ENCODE assay signal across 13 cellular contexts in genomic region chr6:110882824-110883554, GRCh38. TPM values are rescaled to one million over a fixed set of nuclear protein-coding genes. Genes with fewer than 3 reads are reported as not detected.
DNase-seq lines count a peak whose midpoint lies in the region; TF ChIP-seq lines count a peak whose summit lies in the region.
"Had no signal": no experiment of that assay in that cellular context is flagged by ENCODE, and none has a peak within 500 bp of the region (broad histone marks: within the 10 kb centered on the region; RNA-seq: fewer than 3 reads in every experiment).

No MANE protein-coding gene starts in this region.

- H3K4me1 Mint-ChIP-seq in CD14-positive monocyte = peaks cover 81% of the 10 kb centered on the region
- H3K4me1 Mint-ChIP-seq in activated CD4-positive, alpha-beta memory T cell treated with anti-CD3 and anti-CD28 coated beads, Interleukin-2, amount 10 ng/mL, durations not matched to agents 7 days and 5 days = peaks cover 82% of the 10 kb centered on the region

- POLR2A ChIA-PET in activated CD4-positive, alpha-beta memory T cell treated with anti-CD3 and anti-CD28 coated beads, Interleukin-2, amount 10 ng/mL, durations not matched to agents 7 days and 5 days (lab: Charles Lee) = interaction anchor here (2.4 to 2.5 kb wide), 2 partner anchors 9 to 68 kb away, joined by 21 to 26 read pairs; partner anchors contain the start of genes AMD1 and CDK19

- H3K27me3 ChIP-seq in GM06990 (replicated peaks; ENCODE audit: control insufficient read depth, insufficient read depth, low read length) = no peaks in the 10 kb centered on the region
- H3K27me3 ChIP-seq: tibial nerve had no signal

- peaks cover 0 to 8% of the 10 kb centered on the region in 2 donors for H3K36me3 Mint-ChIP-seq in CD14-positive monocyte
- peaks cover 34% of the 10 kb centered on the region for H3K36me3 Mint-ChIP-seq in activated CD4-positive, alpha-beta memory T cell treated with anti-CD3 and anti-CD28 coated beads, Interleukin-2, amount 10 ng/mL, durations not matched to agents 7 days and 5 days (ENCODE audit: low read depth)

- peak overlapping the region; percentile 35 to 81 (median 66) for H3K27ac Mint-ChIP-seq in CD14-positive monocyte
- peak overlapping the region; percentile 54 for H3K27ac Mint-ChIP-seq in activated CD4-positive, alpha-beta memory T cell treated with anti-CD3 and anti-CD28 coated beads, Interleukin-2, amount 10 ng/mL, durations not matched to agents 7 days and 5 days

- TF ChIP-seq CTCF in CD14-positive monocyte (IDR thresholded peaks at IDR 0.05) (no peak), GM06990 (IDR thresholded peaks at IDR 0.05; ENCODE audit: insufficient read depth, low read length, poor library complexity, severe bottlenecking) (no peak)

- DNase-seq in CD14-positive monocyte (ENCODE audit: low spot score) = no peak
- no peak for DNase-seq in GM06990 (ENCODE audit: extremely low read depth, insufficient read length)
- no peak for DNase-seq in activated CD4-positive, alpha-beta memory T cell treated with anti-CD3 and anti-CD28 coated beads, Interleukin-2, amount 10 ng/mL, durations not matched to agents 7 days and 5 days
- peak; percentile 56 for DNase-seq in medulla oblongata (ENCODE audit: extremely low spot score)
- DNase-seq in NCI-H2227 (lab: John Stamatoyannopoulos, UW; ENCODE audit: unreplicated experiment) = no peak
- no peak for DNase-seq in NCI-H446 treated with DMSO at 0.1 percent for 48 hours (lab: John Stamatoyannopoulos, UW)
- no peak for DNase-seq in NCI-H1048 (lab: John Stamatoyannopoulos, UW)
- DNase-seq in stimulated activated CD4-positive, alpha-beta T cell treated with anti-CD3 and anti-CD28 coated beads, Interleukin-15, amount 100 ng/mL, for 24 hours = no peak
- DNase-seq: activated CD4-positive, alpha-beta T cell treated with anti-CD3 and anti-CD28 coated beads, Interleukin-2, amount 50 U/mL, for 4 hours; amygdala; effector CD4-positive, alpha-beta T cell; NK-92 treated with Interleukin-12 subunit alpha and Interleukin-12 subunit beta, amount 100 ng/mL, for 24 hours had no signal

- intact Hi-C loops in CD14-positive monocyte (cut with micrococcal nuclease) = loop anchor here in 1 of 2 donors (10.0 kb wide), 1 partner anchor 198 kb away; no protein-coding TSS in a partner anchor

- H3K4me3 Mint-ChIP-seq in CD14-positive monocyte = no peak overlapping the region
- no peak overlapping the region for H3K4me3 Mint-ChIP-seq in activated CD4-positive, alpha-beta memory T cell treated with anti-CD3 and anti-CD28 coated beads, Interleukin-2, amount 10 ng/mL, durations not matched to agents 7 days and 5 days

- no peaks in the 10 kb centered on the region for H3K27me3 Mint-ChIP-seq in CD14-positive monocyte (ENCODE audit: low read depth in 3 of 3)
- no peaks in the 10 kb centered on the region for H3K27me3 Mint-ChIP-seq in activated CD4-positive, alpha-beta memory T cell treated with anti-CD3 and anti-CD28 coated beads, Interleukin-2, amount 10 ng/mL, durations not matched to agents 7 days and 5 days

- 0 out of 2 replicates have a peak overlapping the region, but pooled peaks have one; percentile 10 for H3K4me3 ChIP-seq in GM06990 (replicated peaks; ENCODE audit: low read depth, low read length)
- H3K4me3 ChIP-seq: tibial nerve had no signal

- CTCF ChIA-PET in activated CD4-positive, alpha-beta memory T cell treated with anti-CD3 and anti-CD28 coated beads, Interleukin-2, amount 10 ng/mL, durations not matched to agents 7 days and 5 days (lab: Charles Lee) = interaction anchor here (1.5 to 2.2 kb wide), 3 partner anchors 9 to 200 kb away, joined by 4 to 10 read pairs (median 4); partner anchors contain the start of gene CDK19

- no peaks in the 10 kb centered on the region for H3K9me3 Mint-ChIP-seq in CD14-positive monocyte
- H3K9me3 Mint-ChIP-seq in activated CD4-positive, alpha-beta memory T cell treated with anti-CD3 and anti-CD28 coated beads, Interleukin-2, amount 10 ng/mL, durations not matched to agents 7 days and 5 days = no peaks in the 10 kb centered on the region

- H3K36me3 ChIP-seq in GM06990 (ENCODE audit: control insufficient read depth, insufficient read depth, low read length) = no peaks in the 10 kb centered on the region; the same call in 1 of the 2 replicates

RNA-seq across cellular contexts. Expression of gene AMD1, which starts 8.4 kb away (rescaled TPM):
- polyA plus RNA-seq in CD14-positive monocyte = 10 to 100 TPM; 35.0 to 45.3 TPM
- 10 to 100 TPM; 71.0 to 73.2 TPM for total RNA-seq in activated CD4-positive, alpha-beta memory T cell treated with anti-CD3 and anti-CD28 coated beads, Interleukin-2, amount 10 ng/mL, durations not matched to agents 7 days and 5 days
